Comparison of ENCODE assay signal across 8 cellular contexts in genomic region chr12:98745578-98746391, GRCh38.
A peak's percentile ranks its signal among the peaks of the same experiment; 100 is the strongest.
DNase-seq lines count a peak whose midpoint lies in the region; ATAC-seq and TF ChIP-seq lines count a peak whose summit lies in the region.

No MANE protein-coding gene starts in this region.

- no peak for TF ChIP-seq CTCF in GM06990 (IDR thresholded peaks at IDR 0.05; ENCODE audit: insufficient read depth, low read length, poor library complexity, severe bottlenecking)

- H3K4me3 ChIP-seq in GM06990 (replicated peaks; ENCODE audit: low read depth, low read length) (peak overlapping the region; percentile 58), skeletal muscle satellite cell (ENCODE audit: low read length) (peak overlapping the region; percentile 67)

- peak overlapping the region; percentile 85 for H3K4me2 ChIP-seq in skeletal muscle satellite cell (ENCODE audit: low read length)

- H3K9me3 ChIP-seq in skeletal muscle satellite cell (replicated peaks; ENCODE audit: low read length), result no peaks in the 10 kb centered on the region

- DNase-seq in GM06990 (ENCODE audit: extremely low read depth, insufficient read length) (peak; percentile 34), left ventricle myocardium superior (peak; percentile 37), NCI-H2227 treated with DMSO at 0.1 percent for 48 hours (lab: John Stamatoyannopoulos, UW) (no peak), NCI-H146 treated with DMSO at 0.1 percent for 48 hours (lab: John Stamatoyannopoulos, UW; ENCODE audit: unreplicated experiment) (no peak), D341Med (ENCODE audit: low spot score) (no peak)
- DNase-seq in activated effector memory CD4-positive, alpha-beta T cell treated with anti-CD3 and anti-CD28 coated beads, Interleukin-2, amount 50 U/mL, for 16 hours, result peak; percentile 78

- H3K27me3 ChIP-seq in GM06990 (replicated peaks; ENCODE audit: control insufficient read depth, insufficient read depth, low read length) (no peaks in the 10 kb centered on the region), skeletal muscle satellite cell (ENCODE audit: control insufficient read depth, insufficient read depth, low read length) (peaks cover 12% of the 10 kb centered on the region)

- ATAC-seq in HG02884 (IDR thresholded peaks at IDR 0.05; ENCODE audit: unreplicated experiment) (peak; percentile 42), left ventricle myocardium superior (peak; percentile 51)

- peak overlapping the region; percentile 25 for H3K9ac ChIP-seq in skeletal muscle satellite cell (ENCODE audit: low read depth, low read length)

- intact Hi-C loops in left ventricle myocardium superior (cut with micrococcal nuclease), result no loop called here

- peaks cover 13% of the 10 kb centered on the region for H3K4me1 ChIP-seq in skeletal muscle satellite cell (ENCODE audit: control insufficient read depth, insufficient read depth, low read length)

- H3K36me3 ChIP-seq in GM06990 (ENCODE audit: control insufficient read depth, insufficient read depth, low read length) (no peaks in the 10 kb centered on the region), skeletal muscle satellite cell (ENCODE audit: insufficient read depth, low read length) (no peaks in the 10 kb centered on the region)

Comparison
In these comparisons a context has a peak if more than half of its experiments do, and no peak if none do; other contexts are left out.
1. DNase-seq: peak in GM06990 (single experiment), activated effector memory CD4-positive, alpha-beta T cell treated with anti-CD3 and anti-CD28 coated beads, Interleukin-2, amount 50 U/mL, for 16 hours (single experiment) and left ventricle myocardium superior (single experiment); none in NCI-H2227 treated with DMSO at 0.1 percent for 48 hours (single experiment), NCI-H146 treated with DMSO at 0.1 percent for 48 hours (single experiment) and D341Med (single experiment).